Comparison of ENCODE assay signal across 10 cellular contexts in the genomic region with DNA sequence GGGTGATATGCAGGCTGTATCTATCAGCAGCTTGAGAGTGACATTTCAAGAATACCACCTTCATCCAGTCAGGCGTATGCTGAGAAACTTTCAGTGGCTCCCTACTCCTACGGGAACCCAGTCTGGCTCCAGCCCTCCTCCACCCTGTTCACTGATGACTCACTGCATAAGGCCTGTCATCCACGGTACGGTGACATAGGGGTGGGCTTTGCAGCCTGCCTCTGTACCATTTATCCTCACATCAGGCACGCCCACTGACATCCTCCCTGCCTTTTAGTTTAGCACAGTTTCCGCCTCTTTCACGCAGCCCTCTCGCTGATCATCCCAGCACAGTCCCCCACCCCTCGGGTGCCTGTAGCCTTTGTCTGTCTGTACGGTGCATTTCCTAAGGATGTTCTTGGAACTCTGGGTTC. TPM values are rescaled to one million over a fixed set of nuclear protein-coding genes. Genes with fewer than 3 reads are reported as not detected.
DNase-seq lines count a peak whose midpoint lies in the region; ATAC-seq and TF ChIP-seq lines count a peak whose summit lies in the region.
"Had no signal": no experiment of that assay in that cellular context is flagged by ENCODE, and none has a peak within 500 bp of the region (broad histone marks: within the 10 kb centered on the region; RNA-seq: fewer than 3 reads in every experiment).

No MANE protein-coding gene starts in this region.

- H3K27me3 Mint-ChIP-seq in glutamatergic neuron (ENCODE audit: unreplicated experiment): peaks cover 2% of the 10 kb centered on the region
- H3K27me3 Mint-ChIP-seq: dendritic cell treated with granulocyte-macrophage colony-stimulating factor and Interleukin-4, amounts not matched to agents 40 ng/mL and 50 ng/mL, for 4 days had no signal

- H3K4me1 Mint-ChIP-seq in glutamatergic neuron (ENCODE audit: low read depth, unreplicated experiment): peaks cover 22% of the 10 kb centered on the region

- no peak for TF ChIP-seq CTCF in glutamatergic neuron (IDR thresholded peaks at IDR 0.05; ENCODE audit: partially characterized antibody, unreplicated experiment)

- H3K9me3 Mint-ChIP-seq in glutamatergic neuron (ENCODE audit: unreplicated experiment): peaks cover 4% of the 10 kb centered on the region
- H3K9me3 Mint-ChIP-seq: dendritic cell treated with granulocyte-macrophage colony-stimulating factor and Interleukin-4, amounts not matched to agents 40 ng/mL and 50 ng/mL, for 4 days had no signal

- no peak overlapping the region for H3K27ac Mint-ChIP-seq in glutamatergic neuron (ENCODE audit: unreplicated experiment)
- H3K27ac Mint-ChIP-seq: dendritic cell treated with granulocyte-macrophage colony-stimulating factor and Interleukin-4, amounts not matched to agents 40 ng/mL and 50 ng/mL, for 4 days had no signal

- no peak overlapping the region for H3K4me3 Mint-ChIP-seq in glutamatergic neuron (ENCODE audit: unreplicated experiment)
- H3K4me3 Mint-ChIP-seq: dendritic cell treated with granulocyte-macrophage colony-stimulating factor and Interleukin-4, amounts not matched to agents 40 ng/mL and 50 ng/mL, for 4 days had no signal

- DNase-seq in A172 (ENCODE audit: low spot score): peak; percentile 75
- peak; percentile 24 for DNase-seq in T-helper 22 cell (ENCODE audit: low read depth)
- peak; percentile 46 for DNase-seq in amniotic epithelial cell (ENCODE audit: low read depth)
- peak; percentile 57 for DNase-seq in occipital lobe (lab: John Stamatoyannopoulos, UW)
- no peak for DNase-seq in SIG-M5 (lab: John Stamatoyannopoulos, UW)
- DNase-seq in glutamatergic neuron: no peak
- DNase-seq: NCI-H2029 treated with DMSO at 0.1 percent for 48 hours had no signal

- ATAC-seq in GM19328 (IDR thresholded peaks at IDR 0.05; ENCODE audit: unreplicated experiment): no peak
- ATAC-seq in HG02571 (IDR thresholded peaks at IDR 0.05; ENCODE audit: unreplicated experiment): no peak

- H3K36me3 Mint-ChIP-seq in glutamatergic neuron (ENCODE audit: unreplicated experiment): no peaks in the 10 kb centered on the region

RNA-seq across cellular contexts. Expression of a gene that starts 11.7 kb away (rescaled TPM):
- 5.6 TPM in 2 replicates for total RNA-seq in A172 (2014; rRNA removed; shearing (Covaris generic))
- 42.4 TPM for total RNA-seq in occipital lobe
- 42.7 TPM for total RNA-seq in glutamatergic neuron (ENCODE audit: unreplicated experiment)

Comparison
In these comparisons a context has a peak if more than half of its experiments do, and no peak if none do; other contexts are left out.
1. DNase-seq: peak in A172 (single experiment), T-helper 22 cell (single experiment), amniotic epithelial cell (single experiment) and occipital lobe (single experiment); none in SIG-M5 (single experiment) and glutamatergic neuron (single experiment).